In the genomic region with DNA sequence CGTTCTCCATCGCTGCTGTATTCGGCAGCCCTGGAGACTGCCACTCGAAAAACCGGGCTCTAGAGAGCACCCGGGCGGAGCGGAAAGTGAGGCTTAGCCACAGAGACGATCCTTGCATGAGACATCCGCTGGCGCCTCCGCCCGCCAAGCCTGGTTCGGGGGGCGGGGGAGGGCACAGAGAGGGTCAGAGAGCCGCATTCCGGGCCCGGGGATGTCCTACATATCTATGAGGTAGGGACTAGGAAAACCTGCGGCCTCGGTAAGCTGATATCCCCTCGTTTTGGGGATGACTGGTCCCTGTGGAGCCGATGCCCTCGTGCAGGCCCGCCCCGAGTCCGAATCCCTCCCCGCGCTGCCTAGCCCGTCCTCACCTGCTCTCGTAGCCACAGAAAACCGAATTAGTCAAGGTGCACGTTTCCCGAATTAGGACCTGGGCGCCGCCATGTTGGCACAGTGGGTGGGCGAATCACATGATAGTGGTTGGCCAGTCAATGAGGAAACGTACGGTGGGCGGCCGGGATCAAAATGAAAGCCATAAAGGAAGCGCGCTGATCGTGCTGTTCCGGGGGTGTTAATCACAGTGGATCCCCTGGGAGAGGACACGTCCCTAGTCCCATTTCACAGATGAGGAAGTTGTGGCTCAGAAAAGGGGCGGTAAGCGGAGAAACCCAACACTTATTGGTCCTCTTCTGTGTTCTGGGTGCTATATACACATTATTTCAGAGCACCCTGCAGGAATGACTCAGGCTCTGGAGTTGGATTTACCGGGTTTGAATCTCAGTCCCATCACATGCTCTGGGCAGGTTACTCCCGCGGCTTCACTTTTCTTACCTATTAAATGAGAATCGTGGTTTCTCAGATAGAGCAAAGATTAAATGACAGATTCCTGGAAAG, we compare ENCODE assay signal across 8 cellular contexts. TPM values are rescaled to one million over a fixed set of nuclear protein-coding genes. Genes with fewer than 3 reads are reported as not detected.
DNase-seq lines count a peak whose midpoint lies in the region; ATAC-seq, FAIRE-seq and TF ChIP-seq lines count a peak whose summit lies in the region.

A gene (minus strand): TSS at position 459 of the 894 bp plus-strand sequence. CDS start 341 bp downstream, at position 118.

- peak within 1 kb of the TSS; percentile 99 for H3K4me3 ChIP-seq in HFF-Myc (replicated peaks; ENCODE audit: low read depth, low read length)
- H3K4me3 ChIP-seq in right cardiac atrium (ENCODE audit: low read length): peak within 1 kb of the TSS; percentile 97

- H3K9me3 ChIP-seq in right cardiac atrium (ENCODE audit: control insufficient read depth, low read length): no peaks in the 10 kb centered on the region

- peaks cover 14% of the 10 kb centered on the region for H3K4me1 ChIP-seq in right cardiac atrium (ENCODE audit: control insufficient read depth, insufficient read depth, low read length)

- no peak for FAIRE-seq in urothelium cell line (lab: Jason Lieb, UNC)

- DNase-seq in DMS79 treated with DMSO at 0.1 percent for 48 hours (lab: John Stamatoyannopoulos, UW) (peak; percentile 93), HFF-Myc (ENCODE audit: extremely low read depth, low read depth) (peak; percentile 87), NCI-H187 (lab: John Stamatoyannopoulos, UW) (peak; percentile 63 to 71), T-helper 2 cell (peak; percentile 74 to 92 (median 84)), anterior cingulate cortex (lab: John Stamatoyannopoulos, UW) (peak; percentile 40 to 95 (median 84)), right cardiac atrium (peak; percentile 95 to 97 (median 95)), putamen (ENCODE audit: low spot score) (peak; percentile 91), urothelium cell line (ENCODE audit: low spot score) (peak; percentile 87)

- H3K27me3 ChIP-seq in right cardiac atrium (ENCODE audit: control insufficient read depth, insufficient read depth): no peaks in the 10 kb centered on the region

- intact Hi-C loops in right cardiac atrium (cut with DNase I): no loop called here

- ATAC-seq in right cardiac atrium: peak; percentile 79 to 83

- WGBS in right cardiac atrium: under 1% methylated on average over 51 of the region's 51 CpGs

- H3K27ac ChIP-seq in right cardiac atrium (ENCODE audit: low read length): peak within 1 kb of the TSS; percentile 84

- no peak for TF ChIP-seq CTCF in HFF-Myc (IDR thresholded peaks at IDR 0.05; ENCODE audit: low read depth, low read length, missing control alignments)

RNA-seq across cellular contexts. Expression of the gene that starts here (rescaled TPM):
- total RNA-seq in right cardiac atrium: 10 to 100 TPM; 14.8 to 22.2 (median 17.5) TPM
- 19.9 TPM for polyA plus RNA-seq in right cardiac atrium

Comparison
In these comparisons a context has a peak if more than half of its experiments do, and no peak if none do; other contexts are left out.
1. Peak in every context shown above with its lines: DNase-seq, ATAC-seq, H3K4me3 ChIP-seq and H3K27ac ChIP-seq.